ENCODE assay signal across 1 cellular context in the genomic region with DNA sequence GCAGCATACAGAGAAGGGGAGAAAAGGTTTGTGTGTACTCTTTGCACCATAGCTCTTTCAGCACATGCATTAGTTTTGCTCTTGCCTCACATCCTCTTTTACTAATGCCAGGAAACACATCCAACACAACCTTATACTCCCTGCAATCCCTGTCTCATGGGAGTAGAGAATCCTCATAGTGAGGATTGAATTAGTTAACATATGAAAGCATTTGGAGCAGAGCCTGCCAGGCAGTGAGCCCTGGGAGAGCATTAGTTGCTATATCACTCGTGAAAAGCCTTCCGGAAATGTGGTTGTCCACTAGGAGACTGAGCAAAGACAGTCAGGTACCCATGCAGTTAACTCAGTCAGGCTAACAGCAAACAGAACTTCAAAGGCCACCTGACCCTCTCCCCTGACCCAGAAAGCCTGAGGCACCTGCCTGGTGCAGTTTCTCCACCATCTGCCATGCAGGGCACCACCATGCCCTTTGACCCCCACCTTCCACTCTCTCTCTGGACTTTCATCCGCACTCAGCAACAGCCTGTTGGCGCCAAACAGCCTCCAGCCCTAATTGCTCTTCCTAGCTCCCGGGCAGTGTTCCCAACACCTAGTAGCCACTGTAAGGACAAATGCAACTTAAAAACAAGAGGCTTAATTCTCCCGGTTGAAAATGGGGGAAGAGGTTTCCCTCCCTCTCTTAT.
TF ChIP-seq lines count a peak whose summit lies in the region.

No MANE protein-coding gene starts in this region.

TF ChIP-seq in HepG2, 621 proteins besides CTCF, POLR2A, EP300 and RAD21 (continues in another document):
- TF ChIP-seq ZNF136 (CRISPR knock-in tag; IDR thresholded peaks at IDR 0.05; ENCODE audit: low read depth): no peak
- TF ChIP-seq ZFYVE20 (CRISPR knock-in tag; IDR thresholded peaks at IDR 0.05; ENCODE audit: borderline replicate concordance, low read depth): no peak
- no peak for TF ChIP-seq ZNF225 (CRISPR knock-in tag; IDR thresholded peaks at IDR 0.05)
- TF ChIP-seq MED1 (CRISPR knock-in tag; IDR thresholded peaks at IDR 0.05): peak; percentile 98
- no peak for TF ChIP-seq ADNP (CRISPR knock-in tag; IDR thresholded peaks at IDR 0.05)
- TF ChIP-seq MYNN (CRISPR knock-in tag; IDR thresholded peaks at IDR 0.05; ENCODE audit: low read depth): no peak
- peak; percentile 51; the same call in 1 of the 2 replicates for TF ChIP-seq ZNF232 (CRISPR knock-in tag; IDR thresholded peaks at IDR 0.05; ENCODE audit: borderline replicate concordance)
- peak; percentile 97 for TF ChIP-seq FOXP4 (CRISPR knock-in tag; IDR thresholded peaks at IDR 0.05)
- TF ChIP-seq, protein P1, sequence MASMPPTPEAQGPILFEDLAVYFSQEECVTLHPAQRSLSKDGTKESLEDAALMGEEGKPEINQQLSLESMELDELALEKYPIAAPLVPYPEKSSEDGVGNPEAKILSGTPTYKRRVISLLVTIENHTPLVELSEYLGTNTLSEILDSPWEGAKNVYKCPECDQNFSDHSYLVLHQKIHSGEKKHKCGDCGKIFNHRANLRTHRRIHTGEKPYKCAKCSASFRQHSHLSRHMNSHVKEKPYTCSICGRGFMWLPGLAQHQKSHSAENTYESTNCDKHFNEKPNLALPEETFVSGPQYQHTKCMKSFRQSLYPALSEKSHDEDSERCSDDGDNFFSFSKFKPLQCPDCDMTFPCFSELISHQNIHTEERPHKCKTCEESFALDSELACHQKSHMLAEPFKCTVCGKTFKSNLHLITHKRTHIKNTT (CRISPR knock-in tag; IDR thresholded peaks at IDR 0.05): no peak
- TF ChIP-seq FOXO1 (CRISPR knock-in tag; IDR thresholded peaks at IDR 0.05): peak; percentile 93
- peak; percentile 93; the same call in 1 of the 2 replicates for TF ChIP-seq E2F2 (CRISPR knock-in tag; IDR thresholded peaks at IDR 0.05; ENCODE audit: borderline replicate concordance)
- TF ChIP-seq, protein P2, sequence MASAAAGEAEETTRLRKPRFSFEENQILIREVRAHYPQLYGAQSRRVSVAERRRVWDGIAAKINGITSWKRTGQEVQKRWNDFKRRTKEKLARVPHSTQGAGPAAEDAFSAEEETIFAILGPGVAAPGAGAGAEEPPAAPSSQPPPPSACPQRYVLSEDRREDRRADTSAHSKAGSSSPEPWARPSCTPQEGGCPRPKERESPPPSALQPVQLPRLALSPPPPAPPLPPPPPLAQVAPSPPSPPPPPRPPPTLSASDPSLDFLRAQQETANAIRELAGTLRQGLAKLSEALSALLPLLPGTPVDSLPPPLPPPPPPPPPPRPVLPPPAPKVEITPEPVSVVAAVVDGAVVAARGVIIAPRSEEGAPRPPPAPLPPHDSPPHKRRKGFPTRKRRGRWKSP (CRISPR knock-in tag; IDR thresholded peaks at IDR 0.05): 0 out of 2 replicates have a peak, but pooled peaks have one; percentile 75
- TF ChIP-seq ARID5B (CRISPR knock-in tag; IDR thresholded peaks at IDR 0.05): peak; percentile 99
- TF ChIP-seq, protein P3, sequence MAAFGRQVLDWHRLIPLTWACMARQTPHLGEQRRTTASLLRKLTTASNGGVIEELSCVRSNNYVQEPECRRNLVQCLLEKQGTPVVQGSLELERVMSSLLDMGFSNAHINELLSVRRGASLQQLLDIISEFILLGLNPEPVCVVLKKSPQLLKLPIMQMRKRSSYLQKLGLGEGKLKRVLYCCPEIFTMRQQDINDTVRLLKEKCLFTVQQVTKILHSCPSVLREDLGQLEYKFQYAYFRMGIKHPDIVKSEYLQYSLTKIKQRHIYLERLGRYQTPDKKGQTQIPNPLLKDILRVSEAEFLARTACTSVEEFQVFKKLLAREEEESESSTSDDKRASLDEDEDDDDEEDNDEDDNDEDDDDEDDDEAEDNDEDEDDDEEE (CRISPR knock-in tag; IDR thresholded peaks at IDR 0.05): 0 out of 2 replicates have a peak, but pooled peaks have one; percentile 37
- no peak for TF ChIP-seq FOXM1 (CRISPR knock-in tag; IDR thresholded peaks at IDR 0.05)
- TF ChIP-seq, protein P4, sequence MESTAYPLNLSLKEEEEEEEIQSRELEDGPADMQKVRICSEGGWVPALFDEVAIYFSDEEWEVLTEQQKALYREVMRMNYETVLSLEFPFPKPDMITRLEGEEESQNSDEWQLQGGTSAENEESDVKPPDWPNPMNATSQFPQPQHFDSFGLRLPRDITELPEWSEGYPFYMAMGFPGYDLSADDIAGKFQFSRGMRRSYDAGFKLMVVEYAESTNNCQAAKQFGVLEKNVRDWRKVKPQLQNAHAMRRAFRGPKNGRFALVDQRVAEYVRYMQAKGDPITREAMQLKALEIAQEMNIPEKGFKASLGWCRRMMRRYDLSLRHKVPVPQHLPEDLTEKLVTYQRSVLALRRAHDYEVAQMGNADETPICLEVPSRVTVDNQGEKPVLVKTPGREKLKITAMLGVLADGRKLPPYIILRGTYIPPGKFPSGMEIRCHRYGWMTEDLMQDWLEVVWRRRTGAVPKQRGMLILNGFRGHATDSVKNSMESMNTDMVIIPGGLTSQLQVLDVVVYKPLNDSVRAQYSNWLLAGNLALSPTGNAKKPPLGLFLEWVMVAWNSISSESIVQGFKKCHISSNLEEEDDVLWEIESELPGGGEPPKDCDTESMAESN (CRISPR knock-in tag; conservative IDR thresholded peaks at IDR 0.05): 0 out of 2 replicates have a peak, but pooled peaks have one; percentile 46
- TF ChIP-seq SRY (CRISPR knock-in tag; IDR thresholded peaks at IDR 0.05): no peak
- no peak for TF ChIP-seq SUZ12 (IDR thresholded peaks at IDR 0.05; ENCODE audit: low read depth, low read length)
- peak; percentile 77; the same call in 1 of the 2 replicates for TF ChIP-seq ZNF761 (CRISPR knock-in tag; conservative IDR thresholded peaks at IDR 0.05)
- TF ChIP-seq CBX1 (IDR thresholded peaks at IDR 0.05; ENCODE audit: low read depth): no peak
- TF ChIP-seq HOXA7 (CRISPR knock-in tag; IDR thresholded peaks at IDR 0.05): no peak
- TF ChIP-seq NCOA1 (CRISPR knock-in tag; IDR thresholded peaks at IDR 0.05): no peak
- TF ChIP-seq ZNF747 (CRISPR knock-in tag; IDR thresholded peaks at IDR 0.05; ENCODE audit: borderline replicate concordance): peak; percentile 48; the same call in 1 of the 2 replicates
- TF ChIP-seq, protein P5, sequence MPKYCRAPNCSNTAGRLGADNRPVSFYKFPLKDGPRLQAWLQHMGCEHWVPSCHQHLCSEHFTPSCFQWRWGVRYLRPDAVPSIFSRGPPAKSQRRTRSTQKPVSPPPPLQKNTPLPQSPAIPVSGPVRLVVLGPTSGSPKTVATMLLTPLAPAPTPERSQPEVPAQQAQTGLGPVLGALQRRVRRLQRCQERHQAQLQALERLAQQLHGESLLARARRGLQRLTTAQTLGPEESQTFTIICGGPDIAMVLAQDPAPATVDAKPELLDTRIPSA (CRISPR knock-in tag; IDR thresholded peaks at IDR 0.05; ENCODE audit: borderline replicate concordance): no peak; the same call in 1 of the 2 replicates
- TF ChIP-seq MAZ (IDR thresholded peaks at IDR 0.05; ENCODE audit: borderline replicate concordance, low read depth, low read length): peak; percentile 72; the same call in 1 of the 2 replicates
- peak; percentile 80 for TF ChIP-seq MAZ (CRISPR knock-in tag; IDR thresholded peaks at IDR 0.05; ENCODE audit: low read depth)
- peak; percentile 85; the same call in 1 of the 2 replicates for TF ChIP-seq ZFP37 (CRISPR knock-in tag; IDR thresholded peaks at IDR 0.05; ENCODE audit: borderline replicate concordance)
- no peak for TF ChIP-seq PREB (CRISPR knock-in tag; IDR thresholded peaks at IDR 0.05)
- TF ChIP-seq ZNF616 (CRISPR knock-in tag; IDR thresholded peaks at IDR 0.05; ENCODE audit: low read depth): 0 out of 2 replicates have a peak, but pooled peaks have one; percentile 37
- TF ChIP-seq, protein P6, sequence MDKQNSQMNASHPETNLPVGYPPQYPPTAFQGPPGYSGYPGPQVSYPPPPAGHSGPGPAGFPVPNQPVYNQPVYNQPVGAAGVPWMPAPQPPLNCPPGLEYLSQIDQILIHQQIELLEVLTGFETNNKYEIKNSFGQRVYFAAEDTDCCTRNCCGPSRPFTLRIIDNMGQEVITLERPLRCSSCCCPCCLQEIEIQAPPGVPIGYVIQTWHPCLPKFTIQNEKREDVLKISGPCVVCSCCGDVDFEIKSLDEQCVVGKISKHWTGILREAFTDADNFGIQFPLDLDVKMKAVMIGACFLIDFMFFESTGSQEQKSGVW (CRISPR knock-in tag; IDR thresholded peaks at IDR 0.05; ENCODE audit: borderline replicate concordance): no peak
- TF ChIP-seq ZNF629 (CRISPR knock-in tag; conservative IDR thresholded peaks at IDR 0.05): peak; percentile 72
- TF ChIP-seq, protein P7, sequence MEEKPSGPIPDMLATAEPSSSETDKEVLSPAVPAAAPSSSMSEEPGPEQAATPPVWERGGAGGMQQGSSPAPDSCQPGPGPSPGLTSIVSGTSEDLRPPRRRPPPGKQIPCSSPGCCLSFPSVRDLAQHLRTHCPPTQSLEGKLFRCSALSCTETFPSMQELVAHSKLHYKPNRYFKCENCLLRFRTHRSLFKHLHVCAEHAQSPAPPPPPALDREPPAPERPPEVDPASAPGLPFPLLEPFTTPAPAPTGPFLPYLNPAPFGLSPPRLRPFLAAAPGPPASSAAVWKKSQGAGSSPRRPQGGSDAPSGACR (CRISPR knock-in tag; IDR thresholded peaks at IDR 0.05): peak; percentile 83; the same call in 1 of the 2 replicates
- TF ChIP-seq ZSCAN31 (CRISPR knock-in tag; IDR thresholded peaks at IDR 0.05; ENCODE audit: low read depth): peak; percentile 94
- TF ChIP-seq, protein P8, sequence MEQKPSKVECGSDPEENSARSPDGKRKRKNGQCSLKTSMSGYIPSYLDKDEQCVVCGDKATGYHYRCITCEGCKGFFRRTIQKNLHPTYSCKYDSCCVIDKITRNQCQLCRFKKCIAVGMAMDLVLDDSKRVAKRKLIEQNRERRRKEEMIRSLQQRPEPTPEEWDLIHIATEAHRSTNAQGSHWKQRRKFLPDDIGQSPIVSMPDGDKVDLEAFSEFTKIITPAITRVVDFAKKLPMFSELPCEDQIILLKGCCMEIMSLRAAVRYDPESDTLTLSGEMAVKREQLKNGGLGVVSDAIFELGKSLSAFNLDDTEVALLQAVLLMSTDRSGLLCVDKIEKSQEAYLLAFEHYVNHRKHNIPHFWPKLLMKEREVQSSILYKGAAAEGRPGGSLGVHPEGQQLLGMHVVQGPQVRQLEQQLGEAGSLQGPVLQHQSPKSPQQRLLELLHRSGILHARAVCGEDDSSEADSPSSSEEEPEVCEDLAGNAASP (CRISPR knock-in tag; IDR thresholded peaks at IDR 0.05; ENCODE audit: borderline replicate concordance): peak; percentile 92; the same call in 1 of the 2 replicates
- peak; percentile 49; the same call in 1 of the 2 replicates for TF ChIP-seq MXD4 (CRISPR knock-in tag; IDR thresholded peaks at IDR 0.05)
- TF ChIP-seq ZNF672 (CRISPR knock-in tag; IDR thresholded peaks at IDR 0.05): no peak
- TF ChIP-seq ZNF451 (CRISPR knock-in tag; IDR thresholded peaks at IDR 0.05): no peak
- TF ChIP-seq ZNF354B (CRISPR knock-in tag; IDR thresholded peaks at IDR 0.05): no peak
- TF ChIP-seq ZNF564 (CRISPR knock-in tag; IDR thresholded peaks at IDR 0.05): peak; percentile 72; the same call in 1 of the 2 replicates
- no peak; the same call in 1 of the 2 replicates for TF ChIP-seq NFKB2 (CRISPR knock-in tag; IDR thresholded peaks at IDR 0.05; ENCODE audit: borderline replicate concordance)
- peak; percentile 85 for TF ChIP-seq ZNF605 (CRISPR knock-in tag; IDR thresholded peaks at IDR 0.05)
